8 cellular contexts compared by ENCODE assay signal in genomic region chr1:222325506-222325905, GRCh38.
"Had no signal": no experiment of that assay in that cellular context is flagged by ENCODE, and none has a peak within 500 bp of the region (broad histone marks: within the 10 kb centered on the region; RNA-seq: fewer than 3 reads in every experiment).

No MANE protein-coding gene starts in this region.

- ATAC-seq: GM23338, K562 had no signal

- H3K9me3 Mint-ChIP-seq: GM23338, H9 had no signal

- H3K4me3 Mint-ChIP-seq: GM23338, H9 had no signal

- H3K27ac Mint-ChIP-seq: GM23338, H9 had no signal

- FAIRE-seq: H1, H54, HTR-8/SVneo, K562 had no signal

- DNase-seq: H9, HCEC 1CT, IMR-90 had no signal

- H3K4me1 Mint-ChIP-seq: GM23338, H9 had no signal
